ENCODE assay signal across 8 cellular contexts in genomic region chr3:44509393-44509921, GRCh38. TPM values are rescaled to one million over a fixed set of nuclear protein-coding genes. Genes with fewer than 3 reads are reported as not detected.
DNase-seq lines count a peak whose midpoint lies in the region; ATAC-seq and TF ChIP-seq lines count a peak whose summit lies in the region.

No MANE protein-coding gene starts in this region.

- H3K4me3 ChIP-seq in A673 (ENCODE audit: low read depth, low read length, poor library complexity, severe bottlenecking) (peak overlapping the region; percentile 77), foreskin fibroblast (ENCODE audit: low read depth in 1 of 2, low read length in 2 of 2) (peak overlapping the region; percentile 67 to 75)

- no peaks in the 10 kb centered on the region for H3K4me1 ChIP-seq in A673 (ENCODE audit: insufficient read depth, low read length, poor library complexity, severe bottlenecking)

- peaks cover 27% of the 10 kb centered on the region for H3K4me1 Mint-ChIP-seq in T-helper 17 cell

- no TSS peak for BruUV-seq in A673 (replicated peaks; lab: Mats Ljungman, UMichigan)

- POLR2A ChIA-PET in A673 (lab: Charles Lee; ENCODE audit: low non-redundant PET): no interaction called here

- peak overlapping the region; percentile 95 for H3K4me3 Mint-ChIP-seq in T-helper 17 cell

- no peaks in the 10 kb centered on the region for H3K27me3 ChIP-seq in A673 (replicated peaks; ENCODE audit: insufficient read depth, low read depth, low read length, poor library complexity)

- no peaks in the 10 kb centered on the region for H3K36me3 ChIP-seq in A673 (ENCODE audit: insufficient read depth, low read length, poor library complexity, severe bottlenecking)

- H3K27ac ChIP-seq in A673 (ENCODE audit: low read depth, low read length, poor library complexity, severe bottlenecking): peak overlapping the region; percentile 72

- DNase-seq in A673 (ENCODE audit: low spot score) (peak; percentile 3), T-helper 17 cell (no peak), foreskin fibroblast (no peak), pons (ENCODE audit: low spot score) (peak; percentile 26), SHP77 (lab: John Stamatoyannopoulos, UW) (no peak), DMS79 treated with DMSO at 0.1 percent for 48 hours (lab: John Stamatoyannopoulos, UW) (no peak), NCI-H2171 (lab: John Stamatoyannopoulos, UW) (no peak)

- ATAC-seq in GM21515 (IDR thresholded peaks at IDR 0.05; ENCODE audit: unreplicated experiment) (peak; percentile 21), T-helper 17 cell (no peak)

- no peaks in the 10 kb centered on the region for H3K27me3 Mint-ChIP-seq in T-helper 17 cell

- H3K9me3 ChIP-seq in A673 (ENCODE audit: low read depth, low read length, poor library complexity, severe bottlenecking) (no peaks in the 10 kb centered on the region), T-helper 17 cell (ENCODE audit: control insufficient read depth, low read length, poor library complexity, severe bottlenecking) (no peaks in the 10 kb centered on the region)

- H3K36me3 Mint-ChIP-seq in T-helper 17 cell (ENCODE audit: low read depth): peaks cover 4% of the 10 kb centered on the region

- CTCF ChIA-PET in A673 (lab: Charles Lee): no interaction called here

- H3K27ac Mint-ChIP-seq in T-helper 17 cell: peak overlapping the region; percentile 95

- intact Hi-C loops in A673 (cut with micrococcal nuclease; ENCODE audit: unreplicated experiment): no loop called here

- TF ChIP-seq CTCF in A673 (conservative IDR thresholded peaks at IDR 0.05; ENCODE audit: low read depth, low read length) (no peak), foreskin fibroblast (IDR thresholded peaks at IDR 0.05; ENCODE audit: low read depth, low read length) (no peak)

RNA-seq across cellular contexts. Expression of gene ZNF445, which starts 32.0 kb away (rescaled TPM):
- total RNA-seq in A673 (2021) (17.6 and 18.6 TPM in 2 replicates), T-helper 17 cell (10 to 100 TPM in 1 of 2 donors, 1 to 10 TPM in 1; 9.7 to 10.6 TPM)

RNA-seq across cellular contexts. Expression of gene ZKSCAN7, which starts 45.5 kb away (rescaled TPM):
- total RNA-seq in A673 (2021): 3.0 and 3.2 TPM in 2 replicates
- 1 to 10 TPM in 1 of 2 donors, under 1 TPM in 1; 0.81 to 1.7 TPM for total RNA-seq in T-helper 17 cell

Comparison
In these comparisons a context has a peak if more than half of its experiments do, and no peak if none do; other contexts are left out.
1. DNase-seq: peak in A673 (single experiment) and pons (single experiment); none in T-helper 17 cell (0 of 3), foreskin fibroblast (0 of 2), SHP77 (0 of 2), DMS79 treated with DMSO at 0.1 percent for 48 hours (single experiment) and NCI-H2171 (single experiment).